9 cellular contexts compared by ENCODE assay signal in the genomic region with DNA sequence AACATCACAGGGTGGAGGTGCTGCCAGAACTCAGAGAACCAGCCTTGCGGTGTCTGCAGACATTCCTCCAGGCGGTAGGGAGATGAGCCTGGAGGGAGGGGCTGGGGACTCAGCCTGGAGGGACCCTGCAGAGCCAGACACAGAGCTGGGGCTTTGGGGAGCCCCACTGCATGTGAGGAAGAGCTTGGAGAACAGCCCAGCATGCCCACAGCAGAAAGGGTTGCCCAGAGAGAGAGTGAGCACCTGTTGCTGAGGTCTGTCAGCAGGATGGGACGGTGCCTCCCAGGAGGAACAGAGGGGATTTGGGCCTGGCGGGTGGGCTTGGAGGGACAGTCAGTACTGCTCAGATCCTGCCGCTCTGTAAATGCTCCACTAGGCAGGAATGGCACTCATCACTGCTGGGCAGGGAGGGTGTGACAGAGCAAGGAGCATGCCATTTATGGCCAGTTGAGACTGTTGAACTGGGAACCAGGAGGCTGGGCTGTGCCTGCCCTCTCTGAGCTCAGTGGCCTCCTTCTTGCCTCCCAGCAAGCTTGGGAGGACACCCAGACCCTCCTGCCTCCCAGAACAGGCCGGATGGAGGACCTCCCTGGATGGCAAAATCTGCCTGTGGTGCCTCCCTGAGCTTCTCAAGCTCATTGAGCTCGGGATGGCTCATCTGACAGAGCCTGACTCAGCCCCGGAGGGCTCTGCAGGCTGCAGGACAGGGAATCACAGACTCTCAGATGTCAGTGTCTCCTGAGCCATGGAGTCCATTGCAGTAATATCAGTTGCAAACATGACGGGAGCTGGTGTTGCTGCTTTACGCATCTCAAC. TPM values are rescaled to one million over a fixed set of nuclear protein-coding genes. Genes with fewer than 3 reads are reported as not detected.
DNase-seq lines count a peak whose midpoint lies in the region; ATAC-seq and TF ChIP-seq lines count a peak whose summit lies in the region.
"Had no signal": no experiment of that assay in that cellular context is flagged by ENCODE, and none has a peak within 500 bp of the region (broad histone marks: within the 10 kb centered on the region; RNA-seq: fewer than 3 reads in every experiment).

No MANE protein-coding gene starts in this region.

- H3K27ac ChIP-seq in C4-2B (peak overlapping the region; percentile 29), sigmoid colon (peak overlapping the region; percentile 93 to 97 (median 94))

- no peaks in the 10 kb centered on the region for H3K27me3 ChIP-seq in sigmoid colon

- no peaks in the 10 kb centered on the region for H3K36me3 ChIP-seq in sigmoid colon

- DNase-seq in foreskin fibroblast, result peak; percentile 77 to 88
- no peak for DNase-seq in sigmoid colon
- DNase-seq in NOMO-1 treated with dmso at 0.1 percent for 144 hours (lab: John Stamatoyannopoulos, UW; ENCODE audit: unreplicated experiment), result no peak
- no peak for DNase-seq in NCI-H524 (lab: John Stamatoyannopoulos, UW)
- DNase-seq: activated B cell treated with CpG ODN at 0.5 μM for 24 hours had no signal

- peak; percentile 44 for ATAC-seq in SK-N-SH treated with all-trans-retinoic acid at 6 μM for 48 hours
- ATAC-seq in HG02623 (IDR thresholded peaks at IDR 0.05; ENCODE audit: unreplicated experiment), result no peak
- no peak for ATAC-seq in HG03196 (IDR thresholded peaks at IDR 0.05; ENCODE audit: unreplicated experiment)

- no peak for TF ChIP-seq EP300 in sigmoid colon (IDR thresholded peaks at IDR 0.05)

- peaks cover 0 to 70% (median 64%) of the 10 kb centered on the region in 4 donors for H3K4me1 ChIP-seq in sigmoid colon

- H3K9me3 ChIP-seq in sigmoid colon, result no peaks in the 10 kb centered on the region

- intact Hi-C loops in sigmoid colon (cut with DNase I), result no loop called here

- 41 to 74% methylated on average over 10 of the region's 10 CpGs for WGBS in sigmoid colon, 2 donors

- H3K4me3 ChIP-seq in foreskin fibroblast (ENCODE audit: low read depth in 1 of 2, low read length in 2 of 2) (no peak overlapping the region), sigmoid colon (peak overlapping the region in 1 of 4 donors; percentile 33)

- TF ChIP-seq CTCF in C4-2B (conservative IDR thresholded peaks at IDR 0.05), result no peak
- no peak for TF ChIP-seq CTCF in foreskin fibroblast (IDR thresholded peaks at IDR 0.05; ENCODE audit: low read depth, low read length)
- TF ChIP-seq CTCF in sigmoid colon (IDR thresholded peaks at IDR 0.05), result no peak

- no peak for TF ChIP-seq POLR2A in sigmoid colon (IDR thresholded peaks at IDR 0.05)

TF ChIP-seq in SK-N-SH treated with all-trans-retinoic acid at 6 μM for 48 hours, 23 proteins besides CTCF, POLR2A, EP300 and RAD21:
- TF ChIP-seq, protein P1, sequence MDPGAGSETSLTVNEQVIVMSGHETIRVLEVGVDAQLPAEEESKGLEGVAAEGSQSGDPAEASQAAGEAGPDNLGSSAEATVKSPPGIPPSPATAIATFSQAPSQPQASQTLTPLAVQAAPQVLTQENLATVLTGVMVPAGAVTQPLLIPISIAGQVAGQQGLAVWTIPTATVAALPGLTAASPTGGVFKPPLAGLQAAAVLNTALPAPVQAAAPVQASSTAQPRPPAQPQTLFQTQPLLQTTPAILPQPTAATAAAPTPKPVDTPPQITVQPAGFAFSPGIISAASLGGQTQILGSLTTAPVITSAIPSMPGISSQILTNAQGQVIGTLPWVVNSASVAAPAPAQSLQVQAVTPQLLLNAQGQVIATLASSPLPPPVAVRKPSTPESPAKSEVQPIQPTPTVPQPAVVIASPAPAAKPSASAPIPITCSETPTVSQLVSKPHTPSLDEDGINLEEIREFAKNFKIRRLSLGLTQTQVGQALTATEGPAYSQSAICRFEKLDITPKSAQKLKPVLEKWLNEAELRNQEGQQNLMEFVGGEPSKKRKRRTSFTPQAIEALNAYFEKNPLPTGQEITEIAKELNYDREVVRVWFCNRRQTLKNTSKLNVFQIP (CRISPR knock-in tag; IDR thresholded peaks at IDR 0.05; ENCODE audit: borderline replicate concordance, low read depth), result no peak
- TF ChIP-seq CSDC2 (CRISPR knock-in tag; IDR thresholded peaks at IDR 0.05) (no peak), ZC3H10 (CRISPR knock-in tag; IDR thresholded peaks at IDR 0.05) (no peak), BACH2 (CRISPR knock-in tag; IDR thresholded peaks at IDR 0.05; ENCODE audit: borderline replicate concordance) (no peak), OSR1 (CRISPR knock-in tag; IDR thresholded peaks at IDR 0.05) (no peak), SNAI2 (CRISPR knock-in tag; IDR thresholded peaks at IDR 0.05) (no peak), PPARA (CRISPR knock-in tag; IDR thresholded peaks at IDR 0.05; ENCODE audit: borderline replicate concordance) (no peak), ARNTL (CRISPR knock-in tag; IDR thresholded peaks at IDR 0.05; ENCODE audit: borderline replicate concordance, low read depth) (no peak), TSHZ2 (CRISPR knock-in tag; IDR thresholded peaks at IDR 0.05) (no peak), ZFP3 (CRISPR knock-in tag; IDR thresholded peaks at IDR 0.05) (no peak), TOX (CRISPR knock-in tag; IDR thresholded peaks at IDR 0.05; ENCODE audit: borderline replicate concordance) (no peak), ZFP30 (CRISPR knock-in tag; IDR thresholded peaks at IDR 0.05) (no peak), PATZ1 (CRISPR knock-in tag; IDR thresholded peaks at IDR 0.05; ENCODE audit: borderline replicate concordance) (no peak), CREB5 (CRISPR knock-in tag; IDR thresholded peaks at IDR 0.05; ENCODE audit: low read depth) (no peak), RARB (CRISPR knock-in tag; IDR thresholded peaks at IDR 0.05) (no peak), ZNF565 (CRISPR knock-in tag; conservative IDR thresholded peaks at IDR 0.05; ENCODE audit: low read depth) (no peak), GLIS3 (CRISPR knock-in tag; IDR thresholded peaks at IDR 0.05) (no peak), ISL1 (CRISPR knock-in tag; IDR thresholded peaks at IDR 0.05) (no peak)

RNA-seq across cellular contexts. Expression of gene HRCT1, which starts 0.8 kb away (rescaled TPM):
- 1 to 10 TPM; 2.1 to 6.4 (median 4.0) TPM for total RNA-seq in sigmoid colon
- 10 to 100 TPM in 2 of 3 donors, 1 to 10 TPM in 1; 4.2 to 88.5 (median 12.7) TPM for polyA plus RNA-seq in sigmoid colon
- total RNA-seq: activated B cell treated with CpG ODN at 0.5 μM for 24 hours had no signal

RNA-seq across cellular contexts. Expression of gene SPAAR, which starts 4.1 kb away (rescaled TPM):
- total RNA-seq in sigmoid colon, result 1 to 10 TPM in 3 of 4 donors, under 1 TPM in 1; 0.82 to 5.5 (median 2.1) TPM
- 1 to 10 TPM in 1 of 3 donors, not detected in 2; 2.5 TPM for polyA plus RNA-seq in sigmoid colon
- total RNA-seq: activated B cell treated with CpG ODN at 0.5 μM for 24 hours had no signal

RNA-seq across cellular contexts. Expression of gene OR13J1, which starts 35.0 kb away (rescaled TPM):
- total RNA-seq in sigmoid colon, result not detected
- polyA plus RNA-seq in sigmoid colon, result not detected
- total RNA-seq: activated B cell treated with CpG ODN at 0.5 μM for 24 hours had no signal

RNA-seq across cellular contexts. Expression of gene OR2S2, which starts 52.8 kb away (rescaled TPM):
- not detected for total RNA-seq in sigmoid colon
- not detected for polyA plus RNA-seq in sigmoid colon
- total RNA-seq: activated B cell treated with CpG ODN at 0.5 μM for 24 hours had no signal

Comparison
In these comparisons a context has a peak if more than half of its experiments do, and no peak if none do; other contexts are left out.
1. DNase-seq: peak in foreskin fibroblast (2 of 2); none in sigmoid colon (single experiment), NOMO-1 treated with dmso at 0.1 percent for 144 hours (single experiment) and NCI-H524 (0 of 2).